In the genomic region with DNA sequence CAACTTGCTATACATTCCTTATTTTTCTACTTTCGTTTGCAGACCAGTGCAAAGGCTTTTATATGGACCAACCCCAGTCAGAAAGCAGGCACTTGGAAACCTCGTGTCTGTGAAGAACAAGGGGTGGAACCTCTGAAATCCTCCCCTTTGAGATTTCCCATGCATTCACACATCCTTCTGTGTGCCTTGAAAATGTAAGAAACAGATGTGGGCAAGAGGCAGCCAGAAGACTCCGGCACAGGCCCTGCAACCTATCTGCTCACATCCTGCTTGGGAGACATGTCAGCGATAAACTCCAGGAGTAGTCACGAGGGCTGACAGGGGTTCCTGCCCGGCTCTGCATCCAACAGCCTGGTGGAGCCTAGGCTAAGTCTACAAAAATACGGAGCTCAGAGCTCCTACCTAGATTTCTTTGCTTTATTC, we compare ENCODE assay signal across 2 cellular contexts.
TF ChIP-seq lines count a peak whose summit lies in the region.

No MANE protein-coding gene starts in this region.

TF ChIP-seq in liver, 16 proteins besides CTCF, POLR2A, EP300 and RAD21:
- no peak for TF ChIP-seq MAX (IDR thresholded peaks at IDR 0.05)
TF ChIP-seq in liver: peak in this region for 0.

TF ChIP-seq in HepG2, 621 proteins besides CTCF, POLR2A, EP300 and RAD21:
- TF ChIP-seq RERE (CRISPR knock-in tag; IDR thresholded peaks at IDR 0.05; ENCODE audit: low read depth), result no peak
- no peak for TF ChIP-seq POLR2G (IDR thresholded peaks at IDR 0.05; ENCODE audit: low read depth, low read length)
- TF ChIP-seq TCF7 (IDR thresholded peaks at IDR 0.05; ENCODE audit: low read depth), result no peak
- TF ChIP-seq ZNF703 (CRISPR knock-in tag; IDR thresholded peaks at IDR 0.05; ENCODE audit: borderline replicate concordance), result no peak
- no peak for TF ChIP-seq KDM4B (CRISPR knock-in tag; IDR thresholded peaks at IDR 0.05)
- TF ChIP-seq, protein P1, sequence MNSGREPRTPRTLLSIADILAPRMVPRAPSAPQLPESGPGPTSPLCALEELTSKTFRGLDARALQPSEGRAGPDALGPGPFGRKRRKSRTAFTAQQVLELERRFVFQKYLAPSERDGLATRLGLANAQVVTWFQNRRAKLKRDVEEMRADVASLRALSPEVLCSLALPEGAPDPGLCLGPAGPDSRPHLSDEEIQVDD (CRISPR knock-in tag; IDR thresholded peaks at IDR 0.05; ENCODE audit: borderline replicate concordance), result no peak
- no peak for TF ChIP-seq GFI1 (CRISPR knock-in tag; IDR thresholded peaks at IDR 0.05; ENCODE audit: borderline replicate concordance)
- no peak for TF ChIP-seq CCAR2 (optimal IDR thresholded peaks at IDR 0.05; ENCODE audit: low read depth, low read length)
- no peak for TF ChIP-seq RBM22 (optimal IDR thresholded peaks at IDR 0.05; ENCODE audit: low read length)
- no peak for TF ChIP-seq U2AF1 (optimal IDR thresholded peaks at IDR 0.05; ENCODE audit: low read depth, low read length)
- no peak for TF ChIP-seq UBTF (CRISPR knock-in tag; IDR thresholded peaks at IDR 0.05)
- TF ChIP-seq ZFP1 (CRISPR knock-in tag; IDR thresholded peaks at IDR 0.05), result no peak
